ENCODE assay signal across 8 cellular contexts in the genomic region with DNA sequence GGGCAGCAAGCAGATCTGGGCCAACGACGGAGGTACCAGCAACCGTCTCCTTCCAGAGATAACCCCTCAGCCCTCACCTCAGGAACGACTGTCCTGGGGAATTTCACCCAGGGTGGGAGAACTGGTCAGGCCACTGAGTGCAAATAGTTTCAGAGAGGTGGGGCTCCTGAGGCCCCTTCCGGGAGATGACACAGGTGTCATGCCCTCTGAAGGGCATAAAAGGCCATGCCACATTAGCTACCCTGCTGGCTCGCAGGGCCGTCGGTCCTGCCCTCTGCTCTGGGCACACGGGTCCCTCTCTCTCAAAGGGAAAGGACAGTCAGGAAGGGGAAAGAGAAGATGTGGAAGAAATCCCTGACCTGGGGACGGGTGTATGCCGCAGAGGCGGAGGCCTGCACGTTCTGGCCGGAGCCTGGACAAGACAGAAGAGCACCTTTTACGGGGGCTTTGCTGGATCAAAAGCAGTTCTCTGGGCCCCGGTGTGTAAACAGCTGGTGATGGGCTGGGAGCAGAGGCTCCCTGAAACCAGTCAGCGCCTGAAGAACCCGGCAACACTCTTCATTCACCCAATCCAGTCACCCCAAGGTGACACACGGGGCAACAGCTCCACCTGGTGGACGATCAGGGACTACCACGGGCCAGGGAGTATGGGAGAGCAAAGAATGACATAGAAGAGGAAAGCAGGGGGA. TPM values are rescaled to one million over a fixed set of nuclear protein-coding genes. Genes with fewer than 3 reads are reported as not detected.
A peak's percentile ranks its signal among the peaks of the same experiment; 100 is the strongest.
DNase-seq lines count a peak whose midpoint lies in the region; ATAC-seq, FAIRE-seq and TF ChIP-seq lines count a peak whose summit lies in the region.

No MANE protein-coding gene starts in this region.

- H3K9me3 Mint-ChIP-seq in activated CD4-positive, alpha-beta T cell treated with anti-CD3 and anti-CD28 coated beads for 36 hours (ENCODE audit: low read depth): no peaks in the 10 kb centered on the region

- TF ChIP-seq POLR2A in GM12891 (IDR thresholded peaks at IDR 0.05; ENCODE audit: low read depth, low read length): no peak

- ATAC-seq in HG03354 (IDR thresholded peaks at IDR 0.05; ENCODE audit: poor library complexity, severe bottlenecking, unreplicated experiment) (peak; percentile 58), left lobe of liver (peak; percentile 87), GM21825 (IDR thresholded peaks at IDR 0.05; ENCODE audit: unreplicated experiment) (no peak)
- ATAC-seq in activated CD4-positive, alpha-beta T cell treated with anti-CD3 and anti-CD28 coated beads for 36 hours: peak; percentile 42

- peak overlapping the region; percentile 88 for H3K4me3 Mint-ChIP-seq in activated CD4-positive, alpha-beta T cell treated with anti-CD3 and anti-CD28 coated beads for 36 hours

- DNase-seq in GM12891 (ENCODE audit: insufficient read length, low spot score) (no peak), NCI-H510A treated with DMSO at 0.1 percent for 48 hours (lab: John Stamatoyannopoulos, UW) (peak; percentile 96), cerebellar cortex (ENCODE audit: low spot score) (peak; percentile 90), left lobe of liver (ENCODE audit: low spot score) (peak; percentile 84)
- DNase-seq in activated CD4-positive, alpha-beta T cell treated with anti-CD3 and anti-CD28 coated beads for 36 hours: peak; percentile 97
- DNase-seq in stimulated activated CD4-positive, alpha-beta T cell treated with anti-CD3 and anti-CD28 coated beads, Interleukin-2, amount 100 ng/mL, for 48 hours: peak; percentile 97

- H3K4me1 Mint-ChIP-seq in activated CD4-positive, alpha-beta T cell treated with anti-CD3 and anti-CD28 coated beads for 36 hours: peaks cover 84% of the 10 kb centered on the region

- peaks cover 14% of the 10 kb centered on the region for H3K36me3 Mint-ChIP-seq in activated CD4-positive, alpha-beta T cell treated with anti-CD3 and anti-CD28 coated beads for 36 hours (ENCODE audit: low read depth)

- POLR2A ChIA-PET in activated CD4-positive, alpha-beta T cell treated with anti-CD3 and anti-CD28 coated beads for 36 hours (lab: Charles Lee): interaction anchor here (0.6 to 4.1 kb wide), 4 partner anchors 22 to 701 kb away, joined by 3 to 21 read pairs (median 4); no protein-coding TSS in a partner anchor

- H3K27ac Mint-ChIP-seq in activated CD4-positive, alpha-beta T cell treated with anti-CD3 and anti-CD28 coated beads for 36 hours: peak overlapping the region; percentile 100

- peak; percentile 87 for FAIRE-seq in GM12891 (lab: Jason Lieb, UNC)

- CTCF ChIA-PET in activated CD4-positive, alpha-beta T cell treated with anti-CD3 and anti-CD28 coated beads for 36 hours (lab: Charles Lee): interaction anchor here (0.5 to 14.9 kb wide), 45 partner anchors 8 to 528 kb away, joined by 3 to 355 read pairs (median 4); a partner anchor contains a TSS

- H3K27me3 Mint-ChIP-seq in activated CD4-positive, alpha-beta T cell treated with anti-CD3 and anti-CD28 coated beads for 36 hours: no peaks in the 10 kb centered on the region

- intact Hi-C loops in activated CD4-positive, alpha-beta T cell treated with anti-CD3 and anti-CD28 coated beads for 36 hours (cut with DNase I, micrococcal nuclease): loop anchor here (1.0 to 5.0 kb wide), 10 partner anchors 37 to 309 kb away; a partner anchor contains a TSS

TF ChIP-seq in GM12891, 5 proteins besides CTCF, POLR2A, EP300 and RAD21:
- TF ChIP-seq PAX5 (IDR thresholded peaks at IDR 0.05; ENCODE audit: insufficient read depth, low read length, severe bottlenecking): no peak
- no peak for TF ChIP-seq SPI1 (IDR thresholded peaks at IDR 0.05; ENCODE audit: low read depth, low read length)
- TF ChIP-seq POLR2AphosphoS5 (IDR thresholded peaks at IDR 0.05; ENCODE audit: low read depth, low read length): no peak
- TF ChIP-seq POU2F2 (IDR thresholded peaks at IDR 0.05; ENCODE audit: low read depth, low read length): 0 out of 2 replicates have a peak, but pooled peaks have one; percentile 29

RNA-seq across cellular contexts. Expression of a gene that starts 6.4 kb away (rescaled TPM):
- 9.4 TPM for polyA plus RNA-seq in GM12891 (2012; ENCODE audit: low read depth, missing spikeins)
- total RNA-seq in activated CD4-positive, alpha-beta T cell treated with anti-CD3 and anti-CD28 coated beads for 36 hours: 10 to 100 TPM; 52.3 to 53.1 TPM
- 13.1 TPM for total RNA-seq in left lobe of liver
